9 cellular contexts compared by ENCODE assay signal in the genomic region with DNA sequence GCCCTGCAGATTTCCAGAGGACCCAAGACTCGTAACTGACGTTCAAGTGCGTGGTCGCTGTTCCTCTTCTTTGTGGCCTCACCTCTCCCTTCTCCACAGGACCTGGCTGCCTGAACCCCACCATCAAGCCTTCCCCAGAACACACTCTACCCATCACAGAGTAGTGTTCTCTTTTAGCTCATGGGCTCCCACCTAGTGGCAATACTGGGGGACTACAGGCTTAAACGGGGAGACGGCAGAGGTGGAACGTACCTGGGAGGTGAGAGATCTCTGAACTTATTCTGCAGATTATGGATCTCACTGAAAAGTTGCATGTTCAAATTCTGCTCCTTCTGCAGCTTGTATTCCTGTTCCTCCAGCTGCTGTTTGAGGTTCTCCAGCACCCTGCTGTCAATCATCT.
DNase-seq lines count a peak whose midpoint lies in the region; ATAC-seq and TF ChIP-seq lines count a peak whose summit lies in the region.
"Had no signal": no experiment of that assay in that cellular context is flagged by ENCODE, and none has a peak within 500 bp of the region (broad histone marks: within the 10 kb centered on the region; RNA-seq: fewer than 3 reads in every experiment).

No MANE protein-coding gene starts in this region.

- H3K4me3 ChIP-seq in prostate gland, result no peak overlapping the region

- no peak for TF ChIP-seq POLR2A in prostate gland (IDR thresholded peaks at IDR 0.05)

- intact Hi-C loops in prostate gland (cut with DNase I), result no loop called here

- H3K27ac ChIP-seq in prostate gland, result no peak overlapping the region

- peak; percentile 50 for ATAC-seq in HG02981 (IDR thresholded peaks at IDR 0.05; ENCODE audit: unreplicated experiment)

- DNase-seq in DMS53 (lab: John Stamatoyannopoulos, UW) (peak; percentile 58), DMS53 treated with DMSO at 0.1 percent for 48 hours (lab: John Stamatoyannopoulos, UW; ENCODE audit: unreplicated experiment) (no peak), T follicular helper cell (ENCODE audit: low read depth) (peak; percentile 0), iPS DF 4.7 (ENCODE audit: extremely low read depth, low spot score) (peak; percentile 25), prostate gland (ENCODE audit: low spot score) (no peak), GF-D8 (lab: John Stamatoyannopoulos, UW) (no peak)
- DNase-seq in NK-92 treated with Interleukin-12 subunit alpha and Interleukin-12 subunit beta, amount 100 ng/mL, for 24 hours (lab: John Stamatoyannopoulos, UW), result no peak
- DNase-seq: activated B cell treated with CpG ODN at 0.5 μM for 24 hours had no signal

- no peaks in the 10 kb centered on the region for H3K36me3 ChIP-seq in prostate gland

- TF ChIP-seq CTCF in prostate gland (IDR thresholded peaks at IDR 0.05), result peak in 2 of 4 experiments; percentile 29 to 33

- no peaks in the 10 kb centered on the region for H3K27me3 ChIP-seq in prostate gland (replicated peaks; ENCODE audit: insufficient read depth)

- no peaks in the 10 kb centered on the region for H3K9me3 ChIP-seq in prostate gland

- no peaks in the 10 kb centered on the region for H3K4me1 ChIP-seq in prostate gland (replicated peaks)

- WGBS in prostate gland, result 91% methylated on average over 7 of the region's 7 CpGs

Comparison
In these comparisons a context has a peak if more than half of its experiments do, and no peak if none do; other contexts are left out.
1. DNase-seq: peak in DMS53 (single experiment), T follicular helper cell (single experiment) and iPS DF 4.7 (single experiment); none in DMS53 treated with DMSO at 0.1 percent for 48 hours (single experiment), NK-92 treated with Interleukin-12 subunit alpha and Interleukin-12 subunit beta, amount 100 ng/mL, for 24 hours (single experiment), prostate gland (single experiment) and GF-D8 (single experiment).